In the genomic region with DNA sequence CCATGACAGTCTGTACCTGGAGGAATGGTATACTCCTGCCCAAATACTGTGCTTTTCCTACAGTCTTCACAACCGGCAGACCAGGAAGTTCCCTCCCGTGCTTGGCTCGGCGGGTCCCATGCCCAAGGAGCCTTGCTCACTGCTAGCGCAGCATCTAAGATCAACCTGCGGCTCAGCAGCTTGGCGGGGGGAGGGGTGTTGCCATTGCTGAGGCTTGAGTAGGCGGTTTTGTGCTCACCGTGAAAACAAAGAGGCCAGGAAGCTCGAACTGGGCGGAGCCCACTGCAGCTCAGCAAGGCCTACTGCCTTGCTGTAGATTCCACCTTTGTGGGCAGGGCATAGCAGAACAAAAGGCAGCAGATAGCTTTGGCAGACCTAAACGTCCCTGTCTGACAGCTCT, we compare ENCODE assay signal across 13 cellular contexts.
DNase-seq lines count a peak whose midpoint lies in the region; ATAC-seq and TF ChIP-seq lines count a peak whose summit lies in the region.
"Had no signal": no experiment of that assay in that cellular context is flagged by ENCODE, and none has a peak within 500 bp of the region (broad histone marks: within the 10 kb centered on the region; RNA-seq: fewer than 3 reads in every experiment).

No MANE protein-coding gene starts in this region.

- H3K4me3 ChIP-seq in MM.1S (ENCODE audit: low read length) (no peak overlapping the region), PC-9 (no peak overlapping the region), esophagus squamous epithelium (no peak overlapping the region)
- H3K4me3 ChIP-seq: lung had no signal

- 53% methylated on average over 7 of the region's 12 CpGs; no CpG with 5 or more reads in 1 of the 2 donors for WGBS in esophagus squamous epithelium, 2 donors

- H2AFZ ChIP-seq in MM.1S (ENCODE audit: low read length) (no peak overlapping the region), PC-9 (no peak overlapping the region)

- peak; percentile 43 for ATAC-seq in central memory CD8-positive, alpha-beta T cell (replicated peaks; ENCODE audit: extremely low read depth, poor library complexity, severe bottlenecking)
- no peak for ATAC-seq in HG02885 (IDR thresholded peaks at IDR 0.05; ENCODE audit: poor library complexity, unreplicated experiment)

- H3F3A ChIP-seq in MM.1S (ENCODE audit: insufficient read depth, low read length) (no peaks in the 10 kb centered on the region), PC-9 (ENCODE audit: insufficient read depth, low read depth) (no peaks in the 10 kb centered on the region)

- H3K27ac ChIP-seq in MM.1S (ENCODE audit: low read length) (no peak overlapping the region), PC-9 (no peak overlapping the region), esophagus squamous epithelium (no peak overlapping the region)

- H3K27me3 Mint-ChIP-seq in central memory CD8-positive, alpha-beta T cell: peaks cover 35% of the 10 kb centered on the region

- CTCF ChIA-PET in PC-9 (lab: Charles Lee): no interaction called here

- peak; percentile 6 for DNase-seq in MM.1S
- peak in 2 of 3 experiments; percentile 1 to 15 for DNase-seq in activated CD8-positive, alpha-beta memory T cell treated with anti-CD3 and anti-CD28 coated beads for 48 hours (ENCODE audit: low read depth in 2 of 3, low spot score in 2 of 3)
- peak; percentile 9 to 15 for DNase-seq in central memory CD8-positive, alpha-beta T cell (ENCODE audit: low spot score in 2 of 2)
- peak; percentile 8 to 13 (median 10) for DNase-seq in stimulated activated CD4-positive, alpha-beta T cell treated with anti-CD3 and anti-CD28 coated beads, TNF-alpha, amount 100 ng/mL, for 4 hours (ENCODE audit: low read depth in 3 of 3)
- DNase-seq in PC-9: no peak
- no peak for DNase-seq in esophagus squamous epithelium (lab: John Stamatoyannopoulos, UW)
- no peak for DNase-seq in mesenteric fat pad (ENCODE audit: low spot score)
- DNase-seq: aorta, C1 segment of cervical spinal cord, NCI-H1436 treated with DMSO at 0.1 percent for 48 hours, retina had no signal

- H3K27ac Mint-ChIP-seq in central memory CD8-positive, alpha-beta T cell (ENCODE audit: low read depth): no peak overlapping the region

- H3K4me3 Mint-ChIP-seq in central memory CD8-positive, alpha-beta T cell: peak overlapping the region; percentile 23

- H3K4me1 Mint-ChIP-seq in central memory CD8-positive, alpha-beta T cell: peaks cover 5% of the 10 kb centered on the region

- BruUV-seq in PC-9 (replicated peaks; lab: Mats Ljungman, UMichigan): no TSS peak

- no peak for TF ChIP-seq POLR2A in esophagus squamous epithelium (IDR thresholded peaks at IDR 0.05)

- no peaks in the 10 kb centered on the region for H3K9me2 ChIP-seq in MM.1S (replicated peaks; ENCODE audit: insufficient read depth, low read length)
- H3K9me2 ChIP-seq in PC-9 (ENCODE audit: insufficient read depth): no peaks in the 10 kb centered on the region

- H3K27me3 ChIP-seq in MM.1S (replicated peaks; ENCODE audit: insufficient read depth, low read length) (no peaks in the 10 kb centered on the region), PC-9 (ENCODE audit: insufficient read depth, low read depth) (no peaks in the 10 kb centered on the region), esophagus squamous epithelium (no peaks in the 10 kb centered on the region)

- no peak overlapping the region for H3K9ac ChIP-seq in MM.1S (ENCODE audit: low read length)

- H4K20me1 ChIP-seq in MM.1S (ENCODE audit: insufficient read depth, low read length) (no peaks in the 10 kb centered on the region), PC-9 (ENCODE audit: insufficient read depth) (no peaks in the 10 kb centered on the region)

- intact Hi-C loops in PC-9 (cut with micrococcal nuclease; ENCODE audit: unreplicated experiment): no loop called here
- intact Hi-C loops in esophagus squamous epithelium (cut with DNase I): no loop called here

- H3K79me2 ChIP-seq in MM.1S (ENCODE audit: low read length) (no peaks in the 10 kb centered on the region), PC-9 (ENCODE audit: low read depth) (no peaks in the 10 kb centered on the region)

- H3K36me3 ChIP-seq in MM.1S (replicated peaks; ENCODE audit: insufficient read depth, low read length): no peaks in the 10 kb centered on the region
- H3K36me3 ChIP-seq in PC-9 (ENCODE audit: low read depth): no peaks in the 10 kb centered on the region
- no peaks in the 10 kb centered on the region for H3K36me3 ChIP-seq in esophagus squamous epithelium

- H3K36me3 Mint-ChIP-seq in central memory CD8-positive, alpha-beta T cell (ENCODE audit: insufficient read depth): no peaks in the 10 kb centered on the region

- H3K9me3 Mint-ChIP-seq in central memory CD8-positive, alpha-beta T cell: no peaks in the 10 kb centered on the region

- no peaks in the 10 kb centered on the region for H3K9me3 ChIP-seq in MM.1S (replicated peaks; ENCODE audit: insufficient read depth, low read length)
- H3K9me3 ChIP-seq in PC-9 (ENCODE audit: insufficient read depth, low read depth): no peaks in the 10 kb centered on the region
- no peaks in the 10 kb centered on the region for H3K9me3 ChIP-seq in esophagus squamous epithelium

- H3K4me1 ChIP-seq in MM.1S (ENCODE audit: low read length): no peaks in the 10 kb centered on the region
- H3K4me1 ChIP-seq in PC-9 (replicated peaks; ENCODE audit: insufficient read depth): no peaks in the 10 kb centered on the region
- no peaks in the 10 kb centered on the region for H3K4me1 ChIP-seq in esophagus squamous epithelium

- no peak overlapping the region for H3K4me2 ChIP-seq in MM.1S (ENCODE audit: low read depth, low read length)
- H3K4me2 ChIP-seq in PC-9: no peak overlapping the region

- TF ChIP-seq CTCF in MM.1S (IDR thresholded peaks at IDR 0.05; ENCODE audit: low read length) (no peak), PC-9 (conservative IDR thresholded peaks at IDR 0.05) (no peak), esophagus squamous epithelium (IDR thresholded peaks at IDR 0.05) (no peak)

- POLR2A ChIA-PET in PC-9 (lab: Charles Lee; ENCODE audit: unreplicated experiment): no interaction called here

Comparison
In these comparisons a context has a peak if more than half of its experiments do, and no peak if none do; other contexts are left out.
1. DNase-seq: peak in MM.1S (single experiment), activated CD8-positive, alpha-beta memory T cell treated with anti-CD3 and anti-CD28 coated beads for 48 hours (2 of 3), central memory CD8-positive, alpha-beta T cell (2 of 2) and stimulated activated CD4-positive, alpha-beta T cell treated with anti-CD3 and anti-CD28 coated beads, TNF-alpha, amount 100 ng/mL, for 4 hours (3 of 3); none in PC-9 (0 of 2), esophagus squamous epithelium (single experiment) and mesenteric fat pad (single experiment).